Comparison of ENCODE assay signal across 8 cellular contexts in genomic region chr17:35063514-35064223, GRCh38. TPM values are rescaled to one million over a fixed set of nuclear protein-coding genes. Genes with fewer than 3 reads are reported as not detected.
DNase-seq lines count a peak whose midpoint lies in the region; ATAC-seq and TF ChIP-seq lines count a peak whose summit lies in the region.

RFFL (minus strand) TSS chr17:35063707; CDS start chr17:35026553, 37,154 bp downstream.

- H3K4me1 ChIP-seq in GM23248 (ENCODE audit: insufficient read depth): peaks cover 23% of the 10 kb centered on the region
- H3K4me1 ChIP-seq in thoracic aorta (ENCODE audit: control insufficient read depth in 1 of 2, low read depth in 2 of 2): peaks cover 3 to 15% of the 10 kb centered on the region in 2 donors

- H3K4me2 ChIP-seq in GM23248 (ENCODE audit: unreplicated experiment): peak within 1 kb of the TSS; percentile 80

- no peaks in the 10 kb centered on the region for H3K9me2 ChIP-seq in GM23248 (ENCODE audit: insufficient read depth)

- 0 to 1% methylated on average over 6 of the region's 6 CpGs for WGBS in GM23248 (ENCODE audit: low coverage in 1 of 2, low lambda C conversion rate in 2 of 2, missing lambda C conversion rate in 2 of 2), 2 experiments

- H3K27me3 ChIP-seq in GM23248 (replicated peaks; ENCODE audit: insufficient read depth) (no peaks in the 10 kb centered on the region), thoracic aorta (replicated peaks; ENCODE audit: insufficient read depth) (no peaks in the 10 kb centered on the region)

- H4K20me1 ChIP-seq in GM23248 (ENCODE audit: insufficient read depth): no peaks in the 10 kb centered on the region

- H3K27ac ChIP-seq in GM23248: peak within 1 kb of the TSS; percentile 96
- H3K27ac ChIP-seq in SK-N-MC: peak within 1 kb of the TSS; percentile 81
- peak within 1 kb of the TSS; percentile 75 to 78 for H3K27ac ChIP-seq in thoracic aorta

- no peaks in the 10 kb centered on the region for H3K9me3 Mint-ChIP-seq in activated naive CD4-positive, alpha-beta T cell treated with anti-CD3 and anti-CD28 coated beads, Interleukin-2, amount 50 U/mL, for 72 hours
- peaks cover 2% of the 10 kb centered on the region for H3K9me3 Mint-ChIP-seq in glutamatergic neuron (ENCODE audit: unreplicated experiment)
- no peaks in the 10 kb centered on the region for H3K9me3 Mint-ChIP-seq in osteocyte (ENCODE audit: unreplicated experiment)

- ATAC-seq in activated naive CD4-positive, alpha-beta T cell treated with anti-CD3 and anti-CD28 coated beads, Interleukin-2, amount 50 U/mL, for 72 hours: peak; percentile 99
- ATAC-seq in thoracic aorta (ENCODE audit: insufficient number of reproducible peaks, low FRiP score, low read depth): peak; percentile 97

- H3K9me3 ChIP-seq in GM23248 (ENCODE audit: low read depth): no peaks in the 10 kb centered on the region
- H3K9me3 ChIP-seq in SK-N-MC (ENCODE audit: low read depth, low read length): no peaks in the 10 kb centered on the region
- H3K9me3 ChIP-seq in thoracic aorta: no peaks in the 10 kb centered on the region

- peaks cover 25% of the 10 kb centered on the region for H3F3A ChIP-seq in GM23248 (ENCODE audit: insufficient read depth)

- H3K4me3 ChIP-seq in GM23248 (peak within 1 kb of the TSS; percentile 66), SK-N-MC (peak within 1 kb of the TSS; percentile 66), thoracic aorta (peak within 1 kb of the TSS; percentile 61)

- H2AFZ ChIP-seq in GM23248: peak within 1 kb of the TSS; percentile 76

- H3K36me3 Mint-ChIP-seq in activated naive CD4-positive, alpha-beta T cell treated with anti-CD3 and anti-CD28 coated beads, Interleukin-2, amount 50 U/mL, for 72 hours: peaks cover 21 to 30% of the 10 kb centered on the region in 2 donors
- H3K36me3 Mint-ChIP-seq in glutamatergic neuron (ENCODE audit: unreplicated experiment) (no peaks in the 10 kb centered on the region), osteocyte (ENCODE audit: unreplicated experiment) (peaks cover 21% of the 10 kb centered on the region)

- H3K79me2 ChIP-seq in GM23248 (ENCODE audit: insufficient read depth): peaks cover 4% of the 10 kb centered on the region; the same call in 1 of the 2 replicates

- H3K36me3 ChIP-seq in GM23248 (ENCODE audit: low read depth): no peaks in the 10 kb centered on the region; the same call in 1 of the 2 replicates
- H3K36me3 ChIP-seq in SK-N-MC (ENCODE audit: insufficient read depth, low read length): no peaks in the 10 kb centered on the region
- no peaks in the 10 kb centered on the region for H3K36me3 ChIP-seq in thoracic aorta

- TF ChIP-seq CTCF in glutamatergic neuron (IDR thresholded peaks at IDR 0.05; ENCODE audit: partially characterized antibody, unreplicated experiment) (no peak), osteocyte (IDR thresholded peaks at IDR 0.05) (peak; percentile 27), thoracic aorta (IDR thresholded peaks at IDR 0.05) (no peak)

- DNase-seq in ELF-1 (ENCODE audit: low read depth, low spot score): peak; percentile 97
- DNase-seq in GM23248: peak; percentile 100
- peak; percentile 97 to 98 for DNase-seq in Kasumi-1 (lab: John Stamatoyannopoulos, UW)
- peak; percentile 95 for DNase-seq in SK-N-MC (ENCODE audit: low read depth, low spot score)
- peak; percentile 81 to 93 for DNase-seq in activated naive CD4-positive, alpha-beta T cell treated with anti-CD3 and anti-CD28 coated beads, Interleukin-2, amount 50 U/mL, for 72 hours (ENCODE audit: low spot score in 2 of 2)
- DNase-seq in glutamatergic neuron: peak; percentile 39
- peak; percentile 91 for DNase-seq in osteocyte (ENCODE audit: extremely low spot score, unreplicated experiment)
- peak; percentile 88 for DNase-seq in thoracic aorta (ENCODE audit: low spot score)

- peak within 1 kb of the TSS; percentile 69 to 81 for H3K27ac Mint-ChIP-seq in activated naive CD4-positive, alpha-beta T cell treated with anti-CD3 and anti-CD28 coated beads, Interleukin-2, amount 50 U/mL, for 72 hours
- H3K27ac Mint-ChIP-seq in glutamatergic neuron (ENCODE audit: unreplicated experiment): peak within 1 kb of the TSS; percentile 37
- peak within 1 kb of the TSS; percentile 99 for H3K27ac Mint-ChIP-seq in osteocyte (ENCODE audit: unreplicated experiment)

- H3K27me3 Mint-ChIP-seq in glutamatergic neuron (ENCODE audit: unreplicated experiment): no peaks in the 10 kb centered on the region
- no peaks in the 10 kb centered on the region for H3K27me3 Mint-ChIP-seq in osteocyte (ENCODE audit: unreplicated experiment)

- H3K9ac ChIP-seq in GM23248: peak within 1 kb of the TSS; percentile 81
- H3K9ac ChIP-seq in SK-N-MC (ENCODE audit: insufficient read length): peak within 1 kb of the TSS; percentile 24

- H3K4me3 Mint-ChIP-seq in glutamatergic neuron (ENCODE audit: unreplicated experiment): peak within 1 kb of the TSS; percentile 41
- H3K4me3 Mint-ChIP-seq in osteocyte (ENCODE audit: unreplicated experiment): peak within 1 kb of the TSS; percentile 57

- in situ Hi-C loops in GM23248 (cut with MboI): no loop called here

- H3K4me1 Mint-ChIP-seq in glutamatergic neuron (ENCODE audit: low read depth, unreplicated experiment) (peaks cover 19% of the 10 kb centered on the region), osteocyte (ENCODE audit: unreplicated experiment) (peaks cover 29% of the 10 kb centered on the region)

RNA-seq across cellular contexts. Expression of gene RFFL, which starts in this region (rescaled TPM):
- total RNA-seq in GM23248 (2014; rRNA removed; shearing (Covaris generic)): 7.0 and 9.0 TPM in 2 replicates
- 3.9 and 4.2 TPM in 2 replicates for polyA plus RNA-seq in GM23248 (2016; fragmentation: Nextera tagmentation; extraction: Ambion mirVana)
- 10 to 100 TPM in 1 of 2 donors, 1 to 10 TPM in 1; 7.3 to 30.9 TPM for total RNA-seq in activated naive CD4-positive, alpha-beta T cell treated with anti-CD3 and anti-CD28 coated beads, Interleukin-2, amount 50 U/mL, for 72 hours
- total RNA-seq in glutamatergic neuron (ENCODE audit: unreplicated experiment): 16.5 TPM
- total RNA-seq in osteocyte: 19.3 and 22.9 TPM in 2 replicates
- 10 to 100 TPM; 22.0 to 30.9 TPM for total RNA-seq in thoracic aorta

Comparison
In these comparisons a context has a peak if more than half of its experiments do, and no peak if none do; other contexts are left out.
1. Peak in every context shown above with its lines: DNase-seq, ATAC-seq, H3K4me3 ChIP-seq and H3K27ac ChIP-seq.
2. DNase-seq: peak in every context shown above with its lines; median percentile 100 in GM23248; 98 in Kasumi-1; 97 in ELF-1; 95 in SK-N-MC; 91 in osteocyte; 88 in thoracic aorta; 87 in activated naive CD4-positive, alpha-beta T cell treated with anti-CD3 and anti-CD28 coated beads, Interleukin-2, amount 50 U/mL, for 72 hours; 39 in glutamatergic neuron.
3. H3K27ac Mint-ChIP-seq: peak in every context shown above with its lines; median percentile 99 in osteocyte; 75 in activated naive CD4-positive, alpha-beta T cell treated with anti-CD3 and anti-CD28 coated beads, Interleukin-2, amount 50 U/mL, for 72 hours; 37 in glutamatergic neuron.